19 cellular contexts compared by ENCODE assay signal in genomic region chrX:72392816-72393800, GRCh38.
"Had no signal": no experiment of that assay in that cellular context is flagged by ENCODE, and none has a peak within 500 bp of the region (broad histone marks: within the 10 kb centered on the region; RNA-seq: fewer than 3 reads in every experiment).

No MANE protein-coding gene starts in this region.

- H3K4me3 Mint-ChIP-seq: mesothelial cell of epicardium had no signal

- H3K9me3 ChIP-seq: adrenal gland, gastrocnemius medialis, heart left ventricle, lower lobe of right lung, neutrophil, suprapubic skin had no signal

- H3K27ac ChIP-seq: adrenal gland, heart left ventricle, lower lobe of right lung, neutrophil, suprapubic skin had no signal

- H3K27me3 ChIP-seq: gastrocnemius medialis, heart left ventricle, neutrophil, suprapubic skin had no signal

- ATAC-seq: activated CD4-positive, CD25-positive, alpha-beta regulatory T cell treated with anti-CD3 and anti-CD28 coated beads, Interleukin-2, amount 50 U/mL, for 24 hours; esophagus mucosa; gastrocnemius medialis; heart left ventricle; lower lobe of right lung; stimulated activated naive CD8-positive, alpha-beta T cell treated with anti-CD3 and anti-CD28 coated beads, Interleukin-15, Interleukin-2, amounts not matched to agents 100 U/mL and 50 U/mL, for 24 hours had no signal

- H3K4me3 ChIP-seq: adrenal gland, gastrocnemius medialis, heart left ventricle, lower lobe of right lung, suprapubic skin had no signal

- FAIRE-seq: colon, small intestine had no signal

- DNase-seq: activated CD4-positive, alpha-beta T cell treated with anti-CD3 and anti-CD28 coated beads, Interleukin-2, amount 50 U/mL, for 4 hours; activated effector memory CD4-positive, alpha-beta T cell treated with Interleukin-2 at 50 U/mL for 16 hours; activated naive CD4-positive, alpha-beta T cell treated with anti-CD3 and anti-CD28 coated beads, Interleukin-2, amount 50 U/mL, for 16 hours; adrenal gland; gastrocnemius medialis; heart left ventricle; lower lobe of right lung; small intestine; stimulated activated CD4-positive, alpha-beta T cell treated with anti-CD3 and anti-CD28 coated beads, Interleukin-4, amount 100 ng/mL, for 4 hours; stimulated activated CD8-positive, alpha-beta memory T cell treated with anti-CD3 and anti-CD28 coated beads, Interleukin-4, amount 100 ng/mL, for 48 hours; stimulated activated naive CD8-positive, alpha-beta T cell treated with anti-CD3 and anti-CD28 coated beads, Interleukin-15, Interleukin-2, amounts not matched to agents 100 U/mL and 50 U/mL, for 24 hours; T1000; trophoblast cell had no signal

- H3K36me3 ChIP-seq: adrenal gland, gastrocnemius medialis, heart left ventricle, lower lobe of right lung, neutrophil, suprapubic skin had no signal

- H3K27ac Mint-ChIP-seq: mesothelial cell of epicardium had no signal
